23 cellular contexts compared by ENCODE assay signal in genomic region chr2:54541995-54542394, GRCh38.
"Had no signal": no experiment of that assay in that cellular context is flagged by ENCODE, and none has a peak within 500 bp of the region (broad histone marks: within the 10 kb centered on the region; RNA-seq: fewer than 3 reads in every experiment).

No MANE protein-coding gene starts in this region.

- ATAC-seq: foreskin keratinocyte, psoas muscle, right lobe of liver had no signal

- H3K27ac ChIP-seq: coronary artery, foreskin keratinocyte, neutrophil, psoas muscle, right lobe of liver, spleen, stomach had no signal

- H3K9me3 ChIP-seq: neutrophil, psoas muscle, right lobe of liver, spleen, stomach, uterus had no signal

- H3K36me3 ChIP-seq: neutrophil, right lobe of liver, spleen, stomach, uterus had no signal

- H3K4me1 ChIP-seq: uterus had no signal

- H3K27me3 ChIP-seq: foreskin keratinocyte, neutrophil, right lobe of liver, spleen, stomach, uterus had no signal

- FAIRE-seq: endothelial cell of umbilical vein, keratinocyte had no signal

- H3K4me3 ChIP-seq: coronary artery, psoas muscle, right lobe of liver, spleen, stomach, uterus had no signal

- DNase-seq: effector CD4-positive, alpha-beta T cell; endodermal cell; erythroblast; foreskin keratinocyte; immature natural killer cell; mesendoderm; naive B cell; nephron progenitor cell; psoas muscle; retina; right lobe of liver; spleen; stimulated activated CD4-positive, alpha-beta T cell treated with anti-CD3 and anti-CD28 coated beads, Interleukin-15, amount 100 ng/mL, for 24 hours; stimulated activated CD4-positive, alpha-beta T cell treated with anti-CD3 and anti-CD28 coated beads, Interleukin-1b, Interleukin-23, amount 100 ng/mL, for 48 hours; stimulated activated CD4-positive, alpha-beta T cell treated with anti-CD3 and anti-CD28 coated beads, Interleukin-4, amount 100 ng/mL, for 24 hours; stimulated activated naive CD4-positive, alpha-beta T cell; stomach; trophoblast cell; uterus had no signal
